ENCODE assay signal across 19 cellular contexts in the genomic region with DNA sequence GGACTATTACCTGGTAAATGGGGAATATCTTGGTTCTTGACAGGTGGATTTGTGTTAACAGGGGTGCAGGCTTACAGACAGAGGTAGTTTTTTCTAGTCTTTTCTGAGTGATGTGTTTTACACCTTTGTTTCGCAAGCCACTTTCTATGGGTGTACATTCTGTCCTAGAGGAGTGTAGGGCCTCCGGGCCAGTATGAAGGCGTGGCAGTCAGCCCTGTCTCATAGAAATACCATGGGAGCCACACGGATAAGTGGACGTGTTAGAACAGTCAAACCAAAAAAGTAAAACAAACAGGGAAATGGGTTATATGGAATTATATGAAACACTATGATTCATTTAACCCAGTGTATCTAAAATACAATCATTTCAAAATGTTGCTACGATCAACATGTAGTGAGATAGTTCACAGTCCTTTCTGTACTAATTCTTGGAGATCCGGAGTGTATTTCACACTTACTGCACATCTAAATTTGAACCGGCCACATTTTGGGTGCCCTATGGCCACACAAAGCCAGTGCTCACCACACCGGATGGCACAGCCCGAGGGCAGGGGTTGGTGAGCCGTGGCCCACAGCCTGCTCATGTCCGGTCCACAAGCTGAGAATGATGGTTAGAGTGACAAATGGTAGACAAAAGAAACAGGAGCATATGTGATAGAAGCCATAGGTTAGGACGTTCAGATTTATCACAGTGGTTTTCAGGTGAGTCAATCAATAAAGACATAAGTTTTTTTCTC.
A peak's percentile ranks its signal among the peaks of the same experiment; 100 is the strongest.
DNase-seq lines count a peak whose midpoint lies in the region; ATAC-seq, FAIRE-seq and TF ChIP-seq lines count a peak whose summit lies in the region.
"Had no signal": no experiment of that assay in that cellular context is flagged by ENCODE, and none has a peak within 500 bp of the region (broad histone marks: within the 10 kb centered on the region; RNA-seq: fewer than 3 reads in every experiment).

No MANE protein-coding gene starts in this region.

- no peaks in the 10 kb centered on the region for H3K9me1 ChIP-seq in keratinocyte (ENCODE audit: control insufficient read depth, extremely low read depth, insufficient read depth, low read length)

- peak overlapping the region; percentile 16 for H2AFZ ChIP-seq in keratinocyte (ENCODE audit: control insufficient read depth, low read length)

- H3K27ac ChIP-seq in breast epithelium (no peak overlapping the region), keratinocyte (ENCODE audit: control insufficient read depth, insufficient read depth, low read length) (peak overlapping the region; percentile 94), upper lobe of right lung (no peak overlapping the region), stomach (no peak overlapping the region)
- H3K27ac ChIP-seq: HL-60, KMS-11 had no signal

- TF ChIP-seq POLR2A in breast epithelium (IDR thresholded peaks at IDR 0.05): no peak
- TF ChIP-seq POLR2A in stomach (IDR thresholded peaks at IDR 0.05): no peak

- H4K20me1 ChIP-seq in keratinocyte (ENCODE audit: control insufficient read depth, extremely low read depth, insufficient read depth, low read length): no peaks in the 10 kb centered on the region

- CTCF ChIA-PET in MCF 10A (lab: Yijun Ruan, JAX): interaction anchor here (1.3 kb wide), 1 partner anchor 10 kb away, joined by 3 read pairs; no protein-coding TSS in a partner anchor

- no peaks in the 10 kb centered on the region for H3K27me3 Mint-ChIP-seq in MCF 10A (ENCODE audit: insufficient read depth, unreplicated experiment)
- H3K27me3 Mint-ChIP-seq: CD4-positive, CD25-positive, alpha-beta regulatory T cell had no signal

- no peak for TF ChIP-seq EP300 in stomach (IDR thresholded peaks at IDR 0.05)

- H3K4me3 ChIP-seq in breast epithelium (no peak overlapping the region), keratinocyte (ENCODE audit: control insufficient read depth in 2 of 3, extremely low read depth in 1 of 3, insufficient read depth in 2 of 3, low read depth in 1 of 3, low read length in 3 of 3) (no peak overlapping the region), upper lobe of right lung (no peak overlapping the region), stomach (no peak overlapping the region)
- H3K4me3 ChIP-seq: GM12878 had no signal

- peak overlapping the region; percentile 63 for H3K9ac ChIP-seq in keratinocyte (ENCODE audit: control insufficient read depth, extremely low read depth, insufficient read depth, low read length)
- H3K9ac ChIP-seq: KMS-11 had no signal

- intact Hi-C loops in MCF 10A (cut with micrococcal nuclease) (loop anchor here (1.0 kb wide), 2 partner anchors 12 to 79 kb away; no protein-coding TSS in a partner anchor), breast epithelium (cut with DNase I; ENCODE audit: low total_unique reads) (no loop called here), upper lobe of right lung (cut with DNase I) (no loop called here), stomach (cut with DNase I; ENCODE audit: low total_unique reads) (no loop called here)

- FAIRE-seq in keratinocyte (lab: Jason Lieb, UNC): peak; percentile 69
- FAIRE-seq: GM12878 had no signal

- peaks cover 19% of the 10 kb centered on the region for H3K4me1 Mint-ChIP-seq in MCF 10A (ENCODE audit: insufficient read depth, unreplicated experiment)
- H3K4me1 Mint-ChIP-seq: CD4-positive, CD25-positive, alpha-beta regulatory T cell had no signal

- H3K36me3 Mint-ChIP-seq in MCF 10A (ENCODE audit: insufficient read depth, unreplicated experiment): peaks cover 27% of the 10 kb centered on the region
- H3K36me3 Mint-ChIP-seq: CD4-positive, CD25-positive, alpha-beta regulatory T cell had no signal

- dilution Hi-C loops in keratinocyte (cut with MboI; ENCODE audit: extremely low pct_ligation_motif_present, low sequenced_read_pairs): no loop called here

- peaks cover 9% of the 10 kb centered on the region for H3K9me3 Mint-ChIP-seq in MCF 10A (ENCODE audit: unreplicated experiment)
- H3K9me3 Mint-ChIP-seq: H9 had no signal

- peak overlapping the region; percentile 69 for H3K4me3 Mint-ChIP-seq in MCF 10A (ENCODE audit: unreplicated experiment)
- H3K4me3 Mint-ChIP-seq: CD4-positive, CD25-positive, alpha-beta regulatory T cell; H9 had no signal

- WGBS in stomach, 5 donors: 78 to 82% (median 81%) methylated on average over 13 of the region's 13 CpGs

- H3K9me3 ChIP-seq in breast epithelium (no peaks in the 10 kb centered on the region), keratinocyte (ENCODE audit: control insufficient read depth, low read depth, low read length) (no peaks in the 10 kb centered on the region), upper lobe of right lung (no peaks in the 10 kb centered on the region), stomach (no peaks in the 10 kb centered on the region)

- H3K27me3 ChIP-seq in breast epithelium (no peaks in the 10 kb centered on the region), keratinocyte (ENCODE audit: control insufficient read depth, extremely low read depth, insufficient read depth, low read length) (no peaks in the 10 kb centered on the region), upper lobe of right lung (no peaks in the 10 kb centered on the region), stomach (no peaks in the 10 kb centered on the region)

- H3K4me1 ChIP-seq in breast epithelium (no peaks in the 10 kb centered on the region), keratinocyte (ENCODE audit: control insufficient read depth, extremely low read depth, insufficient read depth, low read length) (peaks cover 16% of the 10 kb centered on the region), upper lobe of right lung (no peaks in the 10 kb centered on the region), stomach (no peaks in the 10 kb centered on the region)

- TSS peak; percentile 94 for BruUV-seq in MCF 10A (replicated peaks; lab: Mats Ljungman, UMichigan)

- ATAC-seq in upper lobe of right lung: peak; percentile 22
- ATAC-seq: GM12878 had no signal

- H3K36me3 ChIP-seq in breast epithelium (no peaks in the 10 kb centered on the region), keratinocyte (ENCODE audit: control insufficient read depth in 2 of 2, extremely low read depth in 1 of 2, insufficient read depth in 2 of 2, low read length in 2 of 2) (peaks cover 0 to 4% of the 10 kb centered on the region in 2 experiments), upper lobe of right lung (no peaks in the 10 kb centered on the region), stomach (no peaks in the 10 kb centered on the region)

- DNase-seq in MCF 10A (ENCODE audit: unreplicated experiment): peak; percentile 90
- DNase-seq in breast epithelium (ENCODE audit: low spot score in 2 of 2): no peak
- peak; percentile 18 for DNase-seq in ecto neural progenitor cell (ENCODE audit: low spot score)
- DNase-seq in keratinocyte (ENCODE audit: low read depth, low spot score): peak; percentile 83
- no peak for DNase-seq in upper lobe of right lung
- no peak for DNase-seq in NCI-H1694 treated with DMSO at 0.1 percent for 48 hours (lab: John Stamatoyannopoulos, UW)
- DNase-seq in NOMO-1 treated with DMSO at 0.1 percent for 48 hours (lab: John Stamatoyannopoulos, UW; ENCODE audit: unreplicated experiment): no peak
- no peak for DNase-seq in stomach
- DNase-seq: 8988T; CD4-positive, CD25-positive, alpha-beta regulatory T cell; DMS153; GF-D8; H9; NCI-H1417 treated with DMSO at 0.1 percent for 48 hours; NCI-H1930; NCI-H526 had no signal

- no peaks in the 10 kb centered on the region for H3K79me2 ChIP-seq in keratinocyte (ENCODE audit: control insufficient read depth, insufficient read depth, low read length)

- H3K4me2 ChIP-seq in keratinocyte (ENCODE audit: control insufficient read depth, extremely low read depth, insufficient read depth, low read depth, low read length): peak overlapping the region; percentile 52
- H3K4me2 ChIP-seq: KMS-11 had no signal

- POLR2A ChIA-PET in MCF 10A (lab: Yijun Ruan, JAX): interaction anchor here (0.9 to 3.9 kb wide), 10 partner anchors 11 to 162 kb away, joined by 3 to 58 read pairs (median 6); a partner anchor contains a TSS

- TF ChIP-seq CTCF in MCF 10A (IDR thresholded peaks at IDR 0.05; ENCODE audit: unreplicated experiment) (no peak), breast epithelium (IDR thresholded peaks at IDR 0.05) (no peak), keratinocyte (optimal IDR thresholded peaks at IDR 0.05 in 1 of 3, IDR thresholded peaks at IDR 0.05 in 1 of 3, conservative IDR thresholded peaks at IDR 0.05 in 1 of 3; ENCODE audit: extremely low read depth in 1 of 3, insufficient read depth in 2 of 3, low read length in 3 of 3) (no peak), upper lobe of right lung (IDR thresholded peaks at IDR 0.05) (no peak), stomach (IDR thresholded peaks at IDR 0.05) (no peak)

- H3K27ac Mint-ChIP-seq in MCF 10A (ENCODE audit: low read depth, unreplicated experiment): no peak overlapping the region
- H3K27ac Mint-ChIP-seq: CD4-positive, CD25-positive, alpha-beta regulatory T cell; H9 had no signal

Comparison
In these comparisons a context has a peak if more than half of its experiments do, and no peak if none do; other contexts are left out.
1. DNase-seq: peak in MCF 10A (single experiment), ecto neural progenitor cell (single experiment) and keratinocyte (single experiment); none in breast epithelium (0 of 2), upper lobe of right lung (single experiment), NCI-H1694 treated with DMSO at 0.1 percent for 48 hours (single experiment), NOMO-1 treated with DMSO at 0.1 percent for 48 hours (single experiment) and stomach (single experiment).